In the genomic region with DNA sequence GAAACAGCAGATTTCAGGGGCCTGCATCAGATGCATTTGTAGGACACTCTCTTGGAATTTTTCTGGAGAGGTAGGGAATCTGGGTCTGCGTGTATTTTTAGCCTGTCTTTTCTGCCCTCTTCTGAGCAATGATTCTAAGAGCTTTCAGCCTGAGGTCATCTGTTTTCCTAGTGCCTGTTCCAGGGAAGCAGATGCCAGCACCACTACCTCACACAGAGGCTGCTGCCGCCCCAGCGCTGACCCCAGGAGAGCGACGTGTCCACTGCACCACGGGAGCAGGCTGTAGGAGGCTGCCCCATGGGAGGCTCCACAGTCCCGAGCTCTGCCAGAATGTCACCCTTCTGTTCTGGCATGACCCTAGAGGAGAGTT, we compare ENCODE assay signal across 12 cellular contexts.
DNase-seq lines count a peak whose midpoint lies in the region; ATAC-seq and TF ChIP-seq lines count a peak whose summit lies in the region.
"Had no signal": no experiment of that assay in that cellular context is flagged by ENCODE, and none has a peak within 500 bp of the region (broad histone marks: within the 10 kb centered on the region; RNA-seq: fewer than 3 reads in every experiment).

No MANE protein-coding gene starts in this region.

- 19% methylated on average over 5 of the region's 7 CpGs for WGBS in SK-N-SH (ENCODE audit: low lambda C conversion rate)

- no peaks in the 10 kb centered on the region for H3K36me3 Mint-ChIP-seq in CD8-positive, alpha-beta memory T cell

- no peaks in the 10 kb centered on the region for H3K9me3 ChIP-seq in SK-N-SH
- H3K9me3 ChIP-seq in CD8-positive, alpha-beta memory T cell (ENCODE audit: low read length), result no peaks in the 10 kb centered on the region

- H3K79me2 ChIP-seq in SK-N-SH (ENCODE audit: insufficient read depth), result no peaks in the 10 kb centered on the region

- H3K9me2 ChIP-seq in SK-N-SH, result no peaks in the 10 kb centered on the region

- peaks cover 0 to 4% (median 0%) of the 10 kb centered on the region in 5 donors for H3K9me3 Mint-ChIP-seq in CD8-positive, alpha-beta memory T cell
- H3K9me3 Mint-ChIP-seq: activated CD4-positive, alpha-beta memory T cell treated with anti-CD3 and anti-CD28 coated beads, Interleukin-2, amount 10 ng/mL, durations not matched to agents 7 days and 5 days had no signal

- DNase-seq in BJ (ENCODE audit: low read depth) (peak; percentile 92), SK-N-SH (no peak), foreskin fibroblast (peak; percentile 81 to 92), renal cortical epithelial cell (ENCODE audit: low read depth) (peak; percentile 32), T-helper 2 cell (no peak), NCI-H1092 treated with DMSO at 0.1 percent for 48 hours (lab: John Stamatoyannopoulos, UW) (no peak)
- no peak for DNase-seq in CD8-positive, alpha-beta memory T cell
- DNase-seq: activated CD4-positive, alpha-beta memory T cell treated with anti-CD3 and anti-CD28 coated beads, Interleukin-2, amount 10 ng/mL, durations not matched to agents 7 days and 5 days; central memory CD4-positive, alpha-beta T cell; COR-L47; kidney had no signal

- peaks cover 4 to 20% of the 10 kb centered on the region in 2 donors for H3K27me3 Mint-ChIP-seq in CD8-positive, alpha-beta memory T cell
- H3K27me3 Mint-ChIP-seq: activated CD4-positive, alpha-beta memory T cell treated with anti-CD3 and anti-CD28 coated beads, Interleukin-2, amount 10 ng/mL, durations not matched to agents 7 days and 5 days had no signal

- peaks cover 0 to 25% of the 10 kb centered on the region in 2 experiments; a peak in 3 of 4 replicates for H3K4me1 ChIP-seq in SK-N-SH (ENCODE audit: control insufficient read depth in 1 of 2, insufficient read depth in 2 of 2, low read depth in 1 of 2, low read length in 1 of 2)
- H3K4me1 ChIP-seq in CD8-positive, alpha-beta memory T cell (ENCODE audit: insufficient read depth, low read length), result no peaks in the 10 kb centered on the region

- no peak overlapping the region for H3K27ac Mint-ChIP-seq in CD8-positive, alpha-beta memory T cell
- H3K27ac Mint-ChIP-seq: activated CD4-positive, alpha-beta memory T cell treated with anti-CD3 and anti-CD28 coated beads, Interleukin-2, amount 10 ng/mL, durations not matched to agents 7 days and 5 days had no signal

- TF ChIP-seq EP300 in SK-N-SH (IDR thresholded peaks at IDR 0.05; ENCODE audit: borderline replicate concordance in 1 of 2, low read depth in 1 of 2, low read length in 1 of 2), result peak in 1 of 2 experiments; percentile 88; a peak in 2 of 4 replicates

- no peaks in the 10 kb centered on the region for H4K20me1 ChIP-seq in SK-N-SH (ENCODE audit: insufficient read depth)

- POLR2A ChIA-PET in BJ (lab: Charles Lee) (no interaction called here), SK-N-SH (lab: Yijun Ruan, JAX) (no interaction called here)
- POLR2A ChIA-PET in CD8-positive, alpha-beta memory T cell (lab: Charles Lee), result no interaction called here

- H2AFZ ChIP-seq in SK-N-SH (ENCODE audit: low read depth), result peak overlapping the region; percentile 69; the same call in 1 of the 2 replicates

- no peaks in the 10 kb centered on the region for H3K4me1 Mint-ChIP-seq in CD8-positive, alpha-beta memory T cell
- H3K4me1 Mint-ChIP-seq: activated CD4-positive, alpha-beta memory T cell treated with anti-CD3 and anti-CD28 coated beads, Interleukin-2, amount 10 ng/mL, durations not matched to agents 7 days and 5 days had no signal

- ATAC-seq in HG03457 (IDR thresholded peaks at IDR 0.05; ENCODE audit: unreplicated experiment), result no peak

- H3K4me3 Mint-ChIP-seq in CD8-positive, alpha-beta memory T cell, result no peak overlapping the region
- H3K4me3 Mint-ChIP-seq: activated CD4-positive, alpha-beta memory T cell treated with anti-CD3 and anti-CD28 coated beads, Interleukin-2, amount 10 ng/mL, durations not matched to agents 7 days and 5 days had no signal

- peak overlapping the region in 1 of 2 experiments; percentile 93; a peak in 3 of 4 replicates for H3K27ac ChIP-seq in SK-N-SH (ENCODE audit: low read depth in 2 of 2, low read length in 1 of 2)
- no peak overlapping the region for H3K27ac ChIP-seq in CD8-positive, alpha-beta memory T cell (ENCODE audit: low read depth, low read length)

- H3K4me3 ChIP-seq in BJ (ENCODE audit: low read depth, low read length) (no peak overlapping the region), SK-N-SH (ENCODE audit: low read depth in 2 of 2, low read length in 1 of 2) (no peak overlapping the region), foreskin fibroblast (ENCODE audit: low read depth in 1 of 2, low read length in 2 of 2) (no peak overlapping the region)
- no peak overlapping the region for H3K4me3 ChIP-seq in CD8-positive, alpha-beta memory T cell (ENCODE audit: low read length)

- peaks cover 18% of the 10 kb centered on the region for H3F3A ChIP-seq in SK-N-SH (replicated peaks; ENCODE audit: insufficient read depth)

- no peaks in the 10 kb centered on the region for H3K27me3 ChIP-seq in BJ (ENCODE audit: control insufficient read depth, insufficient read depth, low read length)
- H3K27me3 ChIP-seq in SK-N-SH (ENCODE audit: insufficient read depth), result no peaks in the 10 kb centered on the region
- H3K27me3 ChIP-seq in CD8-positive, alpha-beta memory T cell (ENCODE audit: insufficient read depth, low read length, poor library complexity, severe bottlenecking), result no peaks in the 10 kb centered on the region

- no peak for TF ChIP-seq RAD21 in SK-N-SH (IDR thresholded peaks at IDR 0.05; ENCODE audit: low read length)

- CTCF ChIA-PET in BJ (lab: Yijun Ruan, JAX), result interaction anchor here (0.7 to 3.9 kb wide), 7 partner anchors 10 to 104 kb away, joined by 3 to 22 read pairs (median 5); no protein-coding TSS in a partner anchor
- CTCF ChIA-PET in SK-N-SH (lab: Yijun Ruan, JAX), result interaction anchor here (0.9 to 1.1 kb wide), 2 partner anchors 29 kb away, joined by 3 read pairs; no protein-coding TSS in a partner anchor
- CTCF ChIA-PET in CD8-positive, alpha-beta memory T cell (lab: Charles Lee), result no interaction called here

- peak overlapping the region; percentile 67 for H3K9ac ChIP-seq in SK-N-SH

- TF ChIP-seq CTCF in BJ (IDR thresholded peaks at IDR 0.05; ENCODE audit: insufficient read depth, low read depth, low read length) (no peak), SK-N-SH (IDR thresholded peaks at IDR 0.05) (no peak), foreskin fibroblast (IDR thresholded peaks at IDR 0.05; ENCODE audit: low read depth, low read length) (no peak)

- H3K4me2 ChIP-seq in SK-N-SH, result peak overlapping the region; percentile 61

- H3K36me3 ChIP-seq in BJ (ENCODE audit: control insufficient read depth, insufficient read depth, low read length), result no peaks in the 10 kb centered on the region
- H3K36me3 ChIP-seq in SK-N-SH (replicated peaks in 1 of 2; ENCODE audit: control insufficient read depth in 1 of 2, insufficient read depth in 2 of 2, low read length in 1 of 2), result no peaks in the 10 kb centered on the region
- no peaks in the 10 kb centered on the region for H3K36me3 ChIP-seq in CD8-positive, alpha-beta memory T cell (ENCODE audit: insufficient read depth, low read length)

TF ChIP-seq in SK-N-SH, 30 proteins besides CTCF, POLR2A, EP300 and RAD21 (continues in another document):
- TF ChIP-seq FOSL2 (IDR thresholded peaks at IDR 0.05; ENCODE audit: borderline replicate concordance, low read depth) (peak; percentile 58), RXRA (IDR thresholded peaks at IDR 0.05; ENCODE audit: borderline replicate concordance, low read depth) (peak; percentile 98), FOXM1 (IDR thresholded peaks at IDR 0.05; ENCODE audit: low read depth) (0 out of 2 replicates have a peak, but pooled peaks have one; percentile 33), TEAD4 (IDR thresholded peaks at IDR 0.05; ENCODE audit: borderline replicate concordance, insufficient read depth) (peak; percentile 75), JUND (IDR thresholded peaks at IDR 0.05) (peak; percentile 84), CHD2 (IDR thresholded peaks at IDR 0.05; ENCODE audit: low read length, partially characterized antibody) (no peak), NFIC (IDR thresholded peaks at IDR 0.05; ENCODE audit: borderline replicate concordance) (peak; percentile 82), TCF12 (IDR thresholded peaks at IDR 0.05) (peak; percentile 88), ELF1 (IDR thresholded peaks at IDR 0.05) (no peak), EZH2phosphoT487 (IDR thresholded peaks at IDR 0.05; ENCODE audit: borderline replicate concordance, low read depth) (no peak), YY1 (IDR thresholded peaks at IDR 0.05; ENCODE audit: low read depth) (no peak), RFX5 (IDR thresholded peaks at IDR 0.05; ENCODE audit: low read length) (no peak)
- TF ChIP-seq, protein P1, sequence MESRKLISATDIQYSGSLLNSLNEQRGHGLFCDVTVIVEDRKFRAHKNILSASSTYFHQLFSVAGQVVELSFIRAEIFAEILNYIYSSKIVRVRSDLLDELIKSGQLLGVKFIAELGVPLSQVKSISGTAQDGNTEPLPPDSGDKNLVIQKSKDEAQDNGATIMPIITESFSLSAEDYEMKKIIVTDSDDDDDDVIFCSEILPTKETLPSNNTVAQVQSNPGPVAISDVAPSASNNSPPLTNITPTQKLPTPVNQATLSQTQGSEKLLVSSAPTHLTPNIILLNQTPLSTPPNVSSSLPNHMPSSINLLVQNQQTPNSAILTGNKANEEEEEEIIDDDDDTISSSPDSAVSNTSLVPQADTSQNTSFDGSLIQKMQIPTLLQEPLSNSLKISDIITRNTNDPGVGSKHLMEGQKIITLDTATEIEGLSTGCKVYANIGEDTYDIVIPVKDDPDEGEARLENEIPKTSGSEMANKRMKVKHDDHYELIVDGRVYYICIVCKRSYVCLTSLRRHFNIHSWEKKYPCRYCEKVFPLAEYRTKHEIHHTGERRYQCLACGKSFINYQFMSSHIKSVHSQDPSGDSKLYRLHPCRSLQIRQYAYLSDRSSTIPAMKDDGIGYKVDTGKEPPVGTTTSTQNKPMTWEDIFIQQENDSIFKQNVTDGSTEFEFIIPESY (IDR thresholded peaks at IDR 0.05; ENCODE audit: borderline replicate concordance, low read depth), result 0 out of 2 replicates have a peak, but pooled peaks have one; percentile 29
- TF ChIP-seq, protein P2, sequence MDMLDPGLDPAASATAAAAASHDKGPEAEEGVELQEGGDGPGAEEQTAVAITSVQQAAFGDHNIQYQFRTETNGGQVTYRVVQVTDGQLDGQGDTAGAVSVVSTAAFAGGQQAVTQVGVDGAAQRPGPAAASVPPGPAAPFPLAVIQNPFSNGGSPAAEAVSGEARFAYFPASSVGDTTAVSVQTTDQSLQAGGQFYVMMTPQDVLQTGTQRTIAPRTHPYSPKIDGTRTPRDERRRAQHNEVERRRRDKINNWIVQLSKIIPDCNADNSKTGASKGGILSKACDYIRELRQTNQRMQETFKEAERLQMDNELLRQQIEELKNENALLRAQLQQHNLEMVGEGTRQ (IDR thresholded peaks at IDR 0.05; ENCODE audit: borderline replicate concordance, low read depth, low read length), result no peak
- TF ChIP-seq, protein P3, sequence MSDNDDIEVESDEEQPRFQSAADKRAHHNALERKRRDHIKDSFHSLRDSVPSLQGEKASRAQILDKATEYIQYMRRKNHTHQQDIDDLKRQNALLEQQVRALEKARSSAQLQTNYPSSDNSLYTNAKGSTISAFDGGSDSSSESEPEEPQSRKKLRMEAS (IDR thresholded peaks at IDR 0.05; ENCODE audit: low read depth), result no peak

Comparison
In these comparisons a context has a peak if more than half of its experiments do, and no peak if none do; other contexts are left out.
1. DNase-seq: peak in BJ (single experiment), foreskin fibroblast (2 of 2) and renal cortical epithelial cell (single experiment); none in SK-N-SH (single experiment), T-helper 2 cell (0 of 5), NCI-H1092 treated with DMSO at 0.1 percent for 48 hours (single experiment) and CD8-positive, alpha-beta memory T cell (0 of 5).